In genomic region chr2:225452677-225453076, GRCh38 we compare ENCODE assay signal across 23 cellular contexts. TPM values are rescaled to one million over a fixed set of nuclear protein-coding genes. Genes with fewer than 3 reads are reported as not detected.
"Had no signal": no experiment of that assay in that cellular context is flagged by ENCODE, and none has a peak within 500 bp of the region (broad histone marks: within the 10 kb centered on the region; RNA-seq: fewer than 3 reads in every experiment).

No MANE protein-coding gene starts in this region.

- H3K36me3 ChIP-seq: breast epithelium, lower lobe of right lung, neutrophil had no signal

- H3K27me3 ChIP-seq: breast epithelium, neutrophil, testis had no signal

- H3K9me3 ChIP-seq: breast epithelium, lower lobe of right lung, neutrophil, testis had no signal

- H3K36me3 Mint-ChIP-seq: activated CD8-positive, alpha-beta memory T cell treated with anti-CD3 and anti-CD28 coated beads, Interleukin-2, amount 10 ng/mL, durations not matched to agents 7 days and 5 days; activated naive CD8-positive, alpha-beta T cell treated with anti-CD3 and anti-CD28 coated beads for 36 hours; natural killer cell; stimulated activated effector memory CD8-positive, alpha-beta T cell treated with anti-CD3 and anti-CD28 coated beads, Interleukin-12 subunit alpha, Interleukin-12 subunit beta, amount 100 ng/mL, for 72 hours; type B pancreatic cell had no signal

- H3K27ac Mint-ChIP-seq: activated CD4-positive, alpha-beta memory T cell treated with anti-CD3 and anti-CD28 coated beads, Interleukin-2, amount 10 ng/mL, durations not matched to agents 7 days and 5 days; activated CD4-positive, alpha-beta T cell treated with anti-CD3 and anti-CD28 coated beads for 36 hours; activated CD8-positive, alpha-beta memory T cell treated with anti-CD3 and anti-CD28 coated beads, Interleukin-2, amount 10 ng/mL, durations not matched to agents 7 days and 5 days; activated naive CD8-positive, alpha-beta T cell treated with anti-CD3 and anti-CD28 coated beads for 36 hours; activated T-helper 17 cell treated with anti-CD3 and anti-CD28 coated beads, Interleukin-2, amount 50 U/mL, for 72 hours; natural killer cell; stimulated activated effector memory CD8-positive, alpha-beta T cell treated with anti-CD3 and anti-CD28 coated beads, Interleukin-12 subunit alpha, Interleukin-12 subunit beta, amount 100 ng/mL, for 72 hours; type B pancreatic cell had no signal

- H3K4me3 ChIP-seq: breast epithelium, lower lobe of right lung, testis had no signal

- DNase-seq: activated CD4-positive, alpha-beta memory T cell treated with anti-CD3 and anti-CD28 coated beads, Interleukin-2, amount 10 ng/mL, durations not matched to agents 7 days and 5 days; activated CD4-positive, alpha-beta T cell treated with anti-CD3 and anti-CD28 coated beads for 36 hours; activated CD8-positive, alpha-beta memory T cell treated with anti-CD3 and anti-CD28 coated beads, Interleukin-2, amount 10 ng/mL, durations not matched to agents 7 days and 5 days; activated naive CD4-positive, alpha-beta T cell; activated naive CD8-positive, alpha-beta T cell treated with anti-CD3 and anti-CD28 coated beads for 36 hours; cortex of kidney; glutamatergic neuron; hippocampal formation; islet precursor cell; lower lobe of right lung; natural killer cell; stimulated activated CD4-positive, alpha-beta T cell treated with anti-CD3 and anti-CD28 coated beads, Interleukin-4, amount 100 ng/mL, for 24 hours; SW 1271; testis had no signal

- H3K4me1 ChIP-seq: breast epithelium, lower lobe of right lung, testis had no signal

- H3K27ac ChIP-seq: breast epithelium, lower lobe of right lung, neutrophil, testis had no signal

- ATAC-seq: activated CD4-positive, alpha-beta T cell treated with anti-CD3 and anti-CD28 coated beads for 36 hours; activated CD8-positive, alpha-beta memory T cell treated with anti-CD3 and anti-CD28 coated beads, Interleukin-2, amount 10 ng/mL, durations not matched to agents 7 days and 5 days; activated T-helper 17 cell treated with anti-CD3 and anti-CD28 coated beads, Interleukin-2, amount 50 U/mL, for 72 hours; esophagus mucosa; lower lobe of right lung; natural killer cell; sciatic nerve; stimulated activated effector memory CD8-positive, alpha-beta T cell treated with anti-CD3 and anti-CD28 coated beads, Interleukin-12 subunit alpha, Interleukin-12 subunit beta, amount 100 ng/mL, for 72 hours had no signal

- H3K4me3 Mint-ChIP-seq: activated CD4-positive, alpha-beta memory T cell treated with anti-CD3 and anti-CD28 coated beads, Interleukin-2, amount 10 ng/mL, durations not matched to agents 7 days and 5 days; activated CD4-positive, alpha-beta T cell treated with anti-CD3 and anti-CD28 coated beads for 36 hours; activated CD8-positive, alpha-beta memory T cell treated with anti-CD3 and anti-CD28 coated beads, Interleukin-2, amount 10 ng/mL, durations not matched to agents 7 days and 5 days; activated naive CD8-positive, alpha-beta T cell treated with anti-CD3 and anti-CD28 coated beads for 36 hours; activated T-helper 17 cell treated with anti-CD3 and anti-CD28 coated beads, Interleukin-2, amount 50 U/mL, for 72 hours; natural killer cell; stimulated activated effector memory CD8-positive, alpha-beta T cell treated with anti-CD3 and anti-CD28 coated beads, Interleukin-12 subunit alpha, Interleukin-12 subunit beta, amount 100 ng/mL, for 72 hours; type B pancreatic cell had no signal

- H3K4me1 Mint-ChIP-seq: activated CD4-positive, alpha-beta memory T cell treated with anti-CD3 and anti-CD28 coated beads, Interleukin-2, amount 10 ng/mL, durations not matched to agents 7 days and 5 days; activated CD4-positive, alpha-beta T cell treated with anti-CD3 and anti-CD28 coated beads for 36 hours; activated CD8-positive, alpha-beta memory T cell treated with anti-CD3 and anti-CD28 coated beads, Interleukin-2, amount 10 ng/mL, durations not matched to agents 7 days and 5 days; activated naive CD8-positive, alpha-beta T cell treated with anti-CD3 and anti-CD28 coated beads for 36 hours; activated T-helper 17 cell treated with anti-CD3 and anti-CD28 coated beads, Interleukin-2, amount 50 U/mL, for 72 hours; natural killer cell; stimulated activated effector memory CD8-positive, alpha-beta T cell treated with anti-CD3 and anti-CD28 coated beads, Interleukin-12 subunit alpha, Interleukin-12 subunit beta, amount 100 ng/mL, for 72 hours had no signal

- H3K9me3 Mint-ChIP-seq: activated CD4-positive, alpha-beta memory T cell treated with anti-CD3 and anti-CD28 coated beads, Interleukin-2, amount 10 ng/mL, durations not matched to agents 7 days and 5 days; activated naive CD8-positive, alpha-beta T cell treated with anti-CD3 and anti-CD28 coated beads for 36 hours; activated T-helper 17 cell treated with anti-CD3 and anti-CD28 coated beads, Interleukin-2, amount 50 U/mL, for 72 hours; natural killer cell; stimulated activated effector memory CD8-positive, alpha-beta T cell treated with anti-CD3 and anti-CD28 coated beads, Interleukin-12 subunit alpha, Interleukin-12 subunit beta, amount 100 ng/mL, for 72 hours; type B pancreatic cell had no signal

- H3K27me3 Mint-ChIP-seq: activated naive CD8-positive, alpha-beta T cell treated with anti-CD3 and anti-CD28 coated beads for 36 hours; type B pancreatic cell had no signal

RNA-seq across cellular contexts. Expression of gene NYAP2, which starts 53.2 kb away (rescaled TPM):
- total RNA-seq: activated CD4-positive, alpha-beta memory T cell treated with anti-CD3 and anti-CD28 coated beads, Interleukin-2, amount 10 ng/mL, durations not matched to agents 7 days and 5 days; activated CD4-positive, alpha-beta T cell treated with anti-CD3 and anti-CD28 coated beads for 36 hours; activated CD8-positive, alpha-beta memory T cell treated with anti-CD3 and anti-CD28 coated beads, Interleukin-2, amount 10 ng/mL, durations not matched to agents 7 days and 5 days; fibroblast of villous mesenchyme; T-helper 2 cell treated with Interferon-gamma antibody and Interleukin-4, amounts not matched to agents 100 ng/mL and 5 ng/mL, for 36 hours had no signal
